In genomic region chr7:130930260-130930659, GRCh38 we compare ENCODE assay signal across 9 cellular contexts.
DNase-seq lines count a peak whose midpoint lies in the region; ATAC-seq and TF ChIP-seq lines count a peak whose summit lies in the region.
"Had no signal": no experiment of that assay in that cellular context is flagged by ENCODE, and none has a peak within 500 bp of the region (broad histone marks: within the 10 kb centered on the region; RNA-seq: fewer than 3 reads in every experiment).

No MANE protein-coding gene starts in this region.

- H3K79me2 ChIP-seq in ACC112 (ENCODE audit: control insufficient read depth, insufficient read depth, low read length, unreplicated experiment), result peaks cover 92% of the 10 kb centered on the region

- peak; percentile 45 for ATAC-seq in HG03342 (IDR thresholded peaks at IDR 0.05; ENCODE audit: unreplicated experiment)
- peak; percentile 76 for ATAC-seq in memory B cell (ENCODE audit: low read depth)
- no peak for ATAC-seq in HG02973 (IDR thresholded peaks at IDR 0.05; ENCODE audit: unreplicated experiment)

- DNase-seq in ascending aorta (ENCODE audit: low spot score in 2 of 2), result no peak
- peak; percentile 38 to 64 for DNase-seq in memory B cell (ENCODE audit: low spot score in 2 of 2)
- no peak for DNase-seq in occipital lobe (lab: John Stamatoyannopoulos, UW)
- no peak for DNase-seq in glutamatergic neuron
- DNase-seq in activated CD8-positive, alpha-beta memory T cell treated with anti-CD3 and anti-CD28 coated beads, Interleukin-2, amount 50 U/mL, for 48 hours, result no peak

- intact Hi-C loops in ascending aorta (cut with DNase I), result no loop called here

- H3K36me3 ChIP-seq in ACC112 (ENCODE audit: insufficient read depth, low read length), result peaks cover 6% of the 10 kb centered on the region
- no peaks in the 10 kb centered on the region for H3K36me3 ChIP-seq in ascending aorta
- H3K36me3 ChIP-seq: cardiac muscle cell had no signal

- peak overlapping the region; percentile 51 for H3K4me3 Mint-ChIP-seq in memory B cell
- H3K4me3 Mint-ChIP-seq in glutamatergic neuron (ENCODE audit: unreplicated experiment), result no peak overlapping the region

- H3K9me3 ChIP-seq in ascending aorta, result no peaks in the 10 kb centered on the region

- H3K27me3 Mint-ChIP-seq in memory B cell (no peaks in the 10 kb centered on the region), glutamatergic neuron (ENCODE audit: unreplicated experiment) (peaks cover 6% of the 10 kb centered on the region)

- H3K27ac ChIP-seq in ACC112 (ENCODE audit: low read depth, low read length), result peak overlapping the region; percentile 36; the same call in 1 of the 2 replicates
- peak overlapping the region; percentile 32 to 37 for H3K27ac ChIP-seq in ascending aorta
- H3K27ac ChIP-seq: cardiac muscle cell had no signal

- H3K4me1 Mint-ChIP-seq in memory B cell, result peaks cover 48% of the 10 kb centered on the region
- H3K4me1 Mint-ChIP-seq in glutamatergic neuron (ENCODE audit: low read depth, unreplicated experiment), result peaks cover 21% of the 10 kb centered on the region

- H3K4me1 ChIP-seq in ACC112 (ENCODE audit: control insufficient read depth, insufficient read depth, low read length, unreplicated experiment) (peaks cover 10% of the 10 kb centered on the region), ascending aorta (no peaks in the 10 kb centered on the region)

- H3K27me3 ChIP-seq in ACC112 (ENCODE audit: insufficient read depth, low read length) (no peaks in the 10 kb centered on the region), ascending aorta (no peaks in the 10 kb centered on the region)
- H3K27me3 ChIP-seq: cardiac muscle cell had no signal

- H3K36me3 Mint-ChIP-seq in memory B cell (peaks cover 13% of the 10 kb centered on the region), glutamatergic neuron (ENCODE audit: unreplicated experiment) (no peaks in the 10 kb centered on the region)

- H3K27ac Mint-ChIP-seq in memory B cell, result peak overlapping the region; percentile 98
- no peak overlapping the region for H3K27ac Mint-ChIP-seq in glutamatergic neuron (ENCODE audit: unreplicated experiment)

- H3K9me3 Mint-ChIP-seq in memory B cell (no peaks in the 10 kb centered on the region), glutamatergic neuron (ENCODE audit: unreplicated experiment) (peaks cover 2% of the 10 kb centered on the region)

- TF ChIP-seq CTCF in ascending aorta (IDR thresholded peaks at IDR 0.05), result no peak
- no peak for TF ChIP-seq CTCF in glutamatergic neuron (IDR thresholded peaks at IDR 0.05; ENCODE audit: partially characterized antibody, unreplicated experiment)

- no peak overlapping the region for H3K4me3 ChIP-seq in ACC112 (ENCODE audit: low read depth, low read length)
- no peak overlapping the region for H3K4me3 ChIP-seq in ascending aorta
- H3K4me3 ChIP-seq: cardiac muscle cell had no signal

- H2AFZ ChIP-seq in ACC112 (ENCODE audit: low read length, unreplicated experiment), result no peak overlapping the region

Comparison
In these comparisons a context has a peak if more than half of its experiments do, and no peak if none do; other contexts are left out.
1. DNase-seq: peak in memory B cell (2 of 2); none in ascending aorta (0 of 2), occipital lobe (single experiment), glutamatergic neuron (single experiment) and activated CD8-positive, alpha-beta memory T cell treated with anti-CD3 and anti-CD28 coated beads, Interleukin-2, amount 50 U/mL, for 48 hours (single experiment).